Comparison of ENCODE assay signal across 10 cellular contexts in the genomic region with DNA sequence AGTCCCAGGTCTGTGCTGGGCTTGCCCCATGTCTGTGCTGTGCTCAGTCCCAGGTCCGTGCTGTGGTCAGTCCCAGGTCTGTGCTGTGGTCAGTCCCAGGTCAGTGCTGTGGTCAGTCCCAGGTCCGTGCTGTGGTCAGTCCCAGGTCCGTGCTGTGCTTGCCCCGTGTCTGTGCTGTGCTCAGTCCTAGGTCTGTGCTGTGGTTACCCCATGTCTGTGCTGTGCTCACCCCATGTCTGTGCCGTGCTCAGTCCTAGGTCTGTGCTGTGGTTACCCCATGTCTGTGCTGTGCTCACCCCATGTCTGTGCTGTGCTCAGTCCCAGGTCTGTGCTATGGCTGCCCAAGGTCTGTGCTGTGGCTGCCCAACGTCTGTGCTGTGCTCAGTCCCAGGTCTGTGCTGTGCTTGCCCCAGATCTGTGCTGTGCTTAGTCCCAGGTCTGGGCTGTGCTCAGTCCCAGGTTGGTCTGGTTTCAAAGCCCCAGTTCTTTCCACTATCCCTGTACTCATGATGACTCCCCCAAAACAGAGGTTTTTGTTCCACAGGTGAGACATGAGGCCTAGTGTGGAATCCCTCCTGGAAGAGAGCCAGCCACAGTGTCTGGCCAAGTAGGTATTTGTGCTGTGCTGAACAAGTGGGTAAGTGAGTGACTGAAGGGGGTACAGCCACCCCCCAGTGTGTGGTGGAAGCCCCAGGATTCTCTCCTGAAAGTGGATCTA. TPM values are rescaled to one million over a fixed set of nuclear protein-coding genes. Genes with fewer than 3 reads are reported as not detected.
A peak's percentile ranks its signal among the peaks of the same experiment; 100 is the strongest.
DNase-seq lines count a peak whose midpoint lies in the region; ATAC-seq, FAIRE-seq and TF ChIP-seq lines count a peak whose summit lies in the region.
"Had no signal": no experiment of that assay in that cellular context is flagged by ENCODE, and none has a peak within 500 bp of the region (broad histone marks: within the 10 kb centered on the region; RNA-seq: fewer than 3 reads in every experiment).

No MANE protein-coding gene starts in this region.

- H3K9me3 ChIP-seq in K562 (replicated peaks; ENCODE audit: control insufficient read depth, insufficient read depth, low read depth, low read length), result no peaks in the 10 kb centered on the region
- H3K9me3 ChIP-seq in mucosa of descending colon, result no peaks in the 10 kb centered on the region
- H3K9me3 ChIP-seq in thoracic aorta, result no peaks in the 10 kb centered on the region

- no peaks in the 10 kb centered on the region for H3K36me3 ChIP-seq in K562 (ENCODE audit: control insufficient read depth, insufficient read depth, low read length)
- no peaks in the 10 kb centered on the region for H3K36me3 ChIP-seq in mucosa of descending colon (ENCODE audit: low read depth)
- H3K36me3 ChIP-seq in thoracic aorta, result no peaks in the 10 kb centered on the region

- intact Hi-C loops in K562 (cut with micrococcal nuclease) (no loop called here), mucosa of descending colon (cut with DNase I, micrococcal nuclease) (loop anchor here in 1 of 2 donors (10.0 kb wide), 1 partner anchor 244 kb away; no protein-coding TSS in a partner anchor)

- 23% methylated on average over 6 of the region's 6 CpGs for WGBS in K562 (ENCODE audit: insufficient coverage, low coverage, missing lambda C conversion rate)

- in situ Hi-C loops in K562 (cut with MboI), result loop anchor here (10.0 kb wide), 1 partner anchor 254 kb away; no protein-coding TSS in a partner anchor

- BruUV-seq in K562 (replicated peaks; lab: Mats Ljungman, UMichigan), result no TSS peak

- ATAC-seq in K562, result peak; percentile 54
- peak; percentile 5 for ATAC-seq in mucosa of descending colon
- no peak for ATAC-seq in thoracic aorta (ENCODE audit: insufficient number of reproducible peaks, low FRiP score, low read depth)
- no peak for ATAC-seq in GM18502 (IDR thresholded peaks at IDR 0.05; ENCODE audit: poor library complexity, unreplicated experiment)
- ATAC-seq in HG02981 (IDR thresholded peaks at IDR 0.05; ENCODE audit: unreplicated experiment), result no peak
- no peak for ATAC-seq in HG02588 (IDR thresholded peaks at IDR 0.05; ENCODE audit: unreplicated experiment)

- H3K4me1 ChIP-seq in K562 (replicated peaks in 1 of 2; ENCODE audit: control insufficient read depth in 2 of 2, insufficient read depth in 2 of 2, low read length in 2 of 2), result peaks cover 33 to 58% of the 10 kb centered on the region in 2 experiments
- peaks cover 14% of the 10 kb centered on the region for H3K4me1 ChIP-seq in mucosa of descending colon (ENCODE audit: low read depth)
- peaks cover 78 to 97% of the 10 kb centered on the region in 2 donors for H3K4me1 ChIP-seq in thoracic aorta (ENCODE audit: control insufficient read depth in 1 of 2, low read depth in 2 of 2)

- no peaks in the 10 kb centered on the region for H4K20me1 ChIP-seq in K562 (replicated peaks; ENCODE audit: control insufficient read depth, insufficient read depth, low read length)

- POLR2A ChIA-PET in K562 (lab: Yijun Ruan, JAX), result interaction anchor here (0.5 kb wide), 2 partner anchors 19 to 240 kb away, joined by 3 to 5 read pairs; no protein-coding TSS in a partner anchor

- H3K9ac ChIP-seq in K562 (ENCODE audit: insufficient read depth in 1 of 2, low read depth in 2 of 2, low read length in 2 of 2), result peak overlapping the region; percentile 27 to 82

- TF ChIP-seq EP300 in K562 (IDR thresholded peaks at IDR 0.05; ENCODE audit: low read length), result no peak

- peak overlapping the region; percentile 62 for H3K4me2 ChIP-seq in K562 (ENCODE audit: insufficient read depth, low read length)

- FAIRE-seq in K562 (lab: Jason Lieb, UNC), result peak; percentile 73
- FAIRE-seq: bronchial epithelial cell had no signal

- TF ChIP-seq POLR2A in K562 (conservative IDR thresholded peaks at IDR 0.05), result no peak

- DNase-seq in M059J (ENCODE audit: low read depth) (peak; percentile 79), K562 (ENCODE audit: extremely low read depth in 1 of 4, low spot score in 3 of 4) (no peak), mucosa of descending colon (no peak), thoracic aorta (ENCODE audit: low spot score) (no peak)
- DNase-seq: stimulated activated CD4-positive, alpha-beta T cell treated with anti-CD3 and anti-CD28 coated beads, Interleukin-4, amount 100 ng/mL, for 1 hour had no signal

- H3K27me3 ChIP-seq in K562 (ENCODE audit: control insufficient read depth in 2 of 2, insufficient read depth in 2 of 2, low read length in 2 of 2), result no peaks in the 10 kb centered on the region
- no peaks in the 10 kb centered on the region for H3K27me3 ChIP-seq in thoracic aorta (replicated peaks; ENCODE audit: insufficient read depth)

- peak overlapping the region; percentile 73 for H3K27ac ChIP-seq in K562 (ENCODE audit: extremely low read depth, low read depth, low read length)
- peak overlapping the region; percentile 90 to 94 for H3K27ac ChIP-seq in thoracic aorta

- TF ChIP-seq RAD21 in K562 (CRISPR knock-in tag; conservative IDR thresholded peaks at IDR 0.05 in 1 of 2, IDR thresholded peaks at IDR 0.05 in 1 of 2), result no peak

- TF ChIP-seq CTCF in K562 (IDR thresholded peaks at IDR 0.05 in 2 of 3, conservative IDR thresholded peaks at IDR 0.05 in 1 of 3; ENCODE audit: insufficient read depth in 2 of 3, low read depth in 1 of 3, low read length in 3 of 3) (no peak), mucosa of descending colon (IDR thresholded peaks at IDR 0.05) (no peak), thoracic aorta (IDR thresholded peaks at IDR 0.05) (no peak)

- CTCF ChIA-PET in K562 (lab: Yijun Ruan, JAX; ENCODE audit: low intra/inter-chr PET ratio), result no interaction called here

- no peaks in the 10 kb centered on the region for H3K79me2 ChIP-seq in K562 (ENCODE audit: control insufficient read depth, insufficient read depth, low read length)

- H3K4me3 ChIP-seq in K562, result no peak overlapping the region
- H3K4me3 ChIP-seq in mucosa of descending colon, result no peak overlapping the region
- H3K4me3 ChIP-seq in thoracic aorta, result peak overlapping the region; percentile 26

- peak overlapping the region; percentile 98 for H2AFZ ChIP-seq in K562 (ENCODE audit: low read depth, low read length)

- no peaks in the 10 kb centered on the region for H3K9me1 ChIP-seq in K562 (ENCODE audit: control insufficient read depth, insufficient read depth, low read length)

TF ChIP-seq in K562, 482 proteins besides CTCF, POLR2A, EP300 and RAD21 (continues in another document):
- TF ChIP-seq MIER1 (IDR thresholded peaks at IDR 0.05; ENCODE audit: low read depth), result no peak
- no peak for TF ChIP-seq ZNF184 (CRISPR knock-in tag; IDR thresholded peaks at IDR 0.05)
- peak; percentile 95 for TF ChIP-seq CBFB (CRISPR knock-in tag; IDR thresholded peaks at IDR 0.05)
- TF ChIP-seq ZNF740 (CRISPR knock-in tag; IDR thresholded peaks at IDR 0.05), result no peak
- peak in 1 of 2 experiments; percentile 17; a peak in 1 of 4 replicates for TF ChIP-seq ZNF740 (tag; IDR thresholded peaks at IDR 0.05)
- TF ChIP-seq, protein P1, sequence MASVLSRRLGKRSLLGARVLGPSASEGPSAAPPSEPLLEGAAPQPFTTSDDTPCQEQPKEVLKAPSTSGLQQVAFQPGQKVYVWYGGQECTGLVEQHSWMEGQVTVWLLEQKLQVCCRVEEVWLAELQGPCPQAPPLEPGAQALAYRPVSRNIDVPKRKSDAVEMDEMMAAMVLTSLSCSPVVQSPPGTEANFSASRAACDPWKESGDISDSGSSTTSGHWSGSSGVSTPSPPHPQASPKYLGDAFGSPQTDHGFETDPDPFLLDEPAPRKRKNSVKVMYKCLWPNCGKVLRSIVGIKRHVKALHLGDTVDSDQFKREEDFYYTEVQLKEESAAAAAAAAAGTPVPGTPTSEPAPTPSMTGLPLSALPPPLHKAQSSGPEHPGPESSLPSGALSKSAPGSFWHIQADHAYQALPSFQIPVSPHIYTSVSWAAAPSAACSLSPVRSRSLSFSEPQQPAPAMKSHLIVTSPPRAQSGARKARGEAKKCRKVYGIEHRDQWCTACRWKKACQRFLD (CRISPR knock-in tag; IDR thresholded peaks at IDR 0.05), result peak; percentile 44; the same call in 1 of the 2 replicates
- peak; percentile 59; the same call in 1 of the 2 replicates for TF ChIP-seq PTRF (tag; IDR thresholded peaks at IDR 0.05)
- TF ChIP-seq NR4A1 (CRISPR knock-in tag; IDR thresholded peaks at IDR 0.05), result no peak
- 0 out of 2 replicates have a peak, but pooled peaks have one; percentile 22 for TF ChIP-seq NR4A1 (tag; IDR thresholded peaks at IDR 0.05)

RNA-seq across cellular contexts. Expression of gene IRAG1, which starts 34.8 kb away (rescaled TPM):
- total RNA-seq in M059J (2014; rRNA removed; shearing (Covaris generic)), result 18.4 and 27.5 TPM in 2 replicates
- 0.07 and 0.23 TPM in 2 replicates for total RNA-seq in K562 (2011; cell fraction: chromatin; rRNA removed; ENCODE audit: low replicate concordance)
- total RNA-seq in K562 (2011; cell fraction: nucleolus; rRNA removed), result 0.17 and 0.26 TPM in 2 replicates
- total RNA-seq in K562 (2011; cell fraction: nucleoplasm; rRNA removed), result 0.15 TPM in 2 replicates
- total RNA-seq in K562 (2014; rRNA removed) (0.04 TPM in 1 of 2 replicates, not detected in the other), K562 (2014; rRNA removed; fragmentation: Illumina TruSeq; extraction: Trizol) (0.07 and 0.22 TPM in 2 replicates), K562 (2015; rRNA removed; fragmentation: Illumina TruSeq; extraction: Trizol) (0.08 and 0.11 TPM in 2 replicates), K562 (2021) (0.22 and 0.27 TPM in 2 replicates), mucosa of descending colon (100 to 1,000 TPM in 1 of 3 donors, 10 to 100 TPM in 1, 1 to 10 TPM in 1; 7.5 to 134 (median 15.4) TPM), thoracic aorta (100 to 1,000 TPM; 281 to 393 TPM)
- polyA plus RNA-seq in K562 (2011; rRNA removed) (0.11 and 0.14 TPM in 2 replicates), K562 (2014; fragmentation: Illumina TruSeq; extraction: Trizol) (0.07 and 0.10 TPM in 2 replicates), K562 (2014; fragmentation: Nextera tagmentation; extraction: Ambion mirVana) (under 1 TPM; 0.01 TPM), K562 (2014; rRNA removed) (0.01 TPM in 1 of 2 replicates, not detected in the other)
- 0.10 and 0.16 TPM in 2 replicates for polyA plus RNA-seq in K562 (2011; cell fraction: cytosol; rRNA removed)
- 0.10 TPM in 2 replicates for polyA plus RNA-seq in K562 (2011; cell fraction: nucleus; rRNA removed)
- 0.08 and 0.15 TPM in 2 replicates for polyA plus RNA-seq in K562 (2012)
- 0.07 and 0.45 TPM in 2 replicates for polyA minus RNA-seq in K562 (2011; rRNA and poly(A)+ RNA removed)
- not detected in 2 replicates for polyA minus RNA-seq in K562 (2011; cell fraction: cytosol; rRNA and poly(A)+ RNA removed)
- under 0.01 and 0.11 TPM in 2 replicates for polyA minus RNA-seq in K562 (2011; cell fraction: nucleus; rRNA and poly(A)+ RNA removed)
- total RNA-seq: NCI-H460 had no signal

Comparison
In these comparisons a context has a peak if more than half of its experiments do, and no peak if none do; other contexts are left out.
1. ATAC-seq: peak in K562 (single experiment) and mucosa of descending colon (single experiment); none in thoracic aorta (single experiment), GM18502 (single experiment), HG02981 (single experiment) and HG02588 (single experiment).
2. RNA of gene IRAG1, which starts 34.8 kb away (total RNA-seq): 281 to 393 TPM in thoracic aorta, 18.4 to 27.5 TPM in M059J and 7.5 to 134 TPM in mucosa of descending colon; 0.04 to 0.27 TPM in K562; every median in the first group is over 4 times any median in the second.